Comparison of ENCODE assay signal across 19 cellular contexts in the genomic region with DNA sequence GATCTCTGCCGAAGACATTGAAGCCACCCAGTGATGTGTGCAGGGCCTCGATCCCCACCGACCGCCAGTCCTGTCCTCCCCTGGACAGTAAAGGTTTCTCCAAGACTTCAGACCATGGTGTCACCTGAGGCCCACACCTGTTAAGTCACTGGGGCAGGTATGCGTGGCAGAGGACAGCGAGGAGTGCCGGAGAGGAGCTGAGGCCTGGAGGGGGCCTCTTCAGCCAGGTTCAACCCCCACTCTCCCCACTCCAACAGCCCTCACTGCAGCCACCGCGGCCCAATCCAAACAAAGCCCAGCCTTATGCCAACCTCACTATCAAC. TPM values are rescaled to one million over a fixed set of nuclear protein-coding genes. Genes with fewer than 3 reads are reported as not detected.
DNase-seq lines count a peak whose midpoint lies in the region; ATAC-seq and TF ChIP-seq lines count a peak whose summit lies in the region.
"Had no signal": no experiment of that assay in that cellular context is flagged by ENCODE, and none has a peak within 500 bp of the region (broad histone marks: within the 10 kb centered on the region; RNA-seq: fewer than 3 reads in every experiment).

No MANE protein-coding gene starts in this region.

- POLR2A ChIA-PET in activated CD4-positive, alpha-beta memory T cell treated with anti-CD3 and anti-CD28 coated beads for 36 hours (lab: Charles Lee) = interaction anchor here (0.6 kb wide), 1 partner anchor 63 kb away, joined by 4 read pairs; no protein-coding TSS in a partner anchor

- peak overlapping the region; percentile 85 for H3K4me3 Mint-ChIP-seq in activated CD4-positive, alpha-beta memory T cell treated with anti-CD3 and anti-CD28 coated beads for 36 hours
- peak overlapping the region in 4 of 5 donors; percentile 5 to 86 (median 63) for H3K4me3 Mint-ChIP-seq in immature natural killer cell
- H3K4me3 Mint-ChIP-seq in stimulated activated naive B cell treated with anti-CD40 and anti-IgM and Interleukin-4, amounts not matched to agents 10 μg/mL and 1 μg/mL and 100 μg/mL, for 72 hours = peak overlapping the region; percentile 29 to 98

- H3K4me3 ChIP-seq in right cardiac atrium (ENCODE audit: low read length) = no peak overlapping the region
- no peak overlapping the region for H3K4me3 ChIP-seq in breast epithelium
- H3K4me3 ChIP-seq: colonic mucosa, prostate gland, transverse colon had no signal

- H3K27ac Mint-ChIP-seq in activated CD4-positive, alpha-beta memory T cell treated with anti-CD3 and anti-CD28 coated beads for 36 hours = no peak overlapping the region
- H3K27ac Mint-ChIP-seq in immature natural killer cell = peak overlapping the region in 2 of 6 donors; percentile 46 to 62
- no peak overlapping the region for H3K27ac Mint-ChIP-seq in stimulated activated naive B cell treated with anti-CD40 and anti-IgM and Interleukin-4, amounts not matched to agents 10 μg/mL and 1 μg/mL and 100 μg/mL, for 72 hours

- H3K27me3 Mint-ChIP-seq in activated CD4-positive, alpha-beta memory T cell treated with anti-CD3 and anti-CD28 coated beads for 36 hours = no peaks in the 10 kb centered on the region
- peaks cover 2 to 15% (median 3%) of the 10 kb centered on the region in 3 donors for H3K27me3 Mint-ChIP-seq in immature natural killer cell (ENCODE audit: low read depth in 3 of 3)
- peaks cover 5 to 9% of the 10 kb centered on the region in 2 donors for H3K27me3 Mint-ChIP-seq in stimulated activated naive B cell treated with anti-CD40 and anti-IgM and Interleukin-4, amounts not matched to agents 10 μg/mL and 1 μg/mL and 100 μg/mL, for 72 hours

- H3K4me1 Mint-ChIP-seq in activated CD4-positive, alpha-beta memory T cell treated with anti-CD3 and anti-CD28 coated beads for 36 hours (ENCODE audit: low read depth) = peaks cover 58% of the 10 kb centered on the region
- H3K4me1 Mint-ChIP-seq in immature natural killer cell = peaks cover 19 to 25% of the 10 kb centered on the region in 2 donors
- H3K4me1 Mint-ChIP-seq in stimulated activated naive B cell treated with anti-CD40 and anti-IgM and Interleukin-4, amounts not matched to agents 10 μg/mL and 1 μg/mL and 100 μg/mL, for 72 hours = peaks cover 45 to 76% of the 10 kb centered on the region in 2 donors

- H3K36me3 Mint-ChIP-seq in activated CD4-positive, alpha-beta memory T cell treated with anti-CD3 and anti-CD28 coated beads for 36 hours = peaks cover 3% of the 10 kb centered on the region
- H3K36me3 Mint-ChIP-seq in immature natural killer cell = peaks cover 0 to 3% (median 0%) of the 10 kb centered on the region in 3 donors
- H3K36me3 Mint-ChIP-seq in stimulated activated naive B cell treated with anti-CD40 and anti-IgM and Interleukin-4, amounts not matched to agents 10 μg/mL and 1 μg/mL and 100 μg/mL, for 72 hours = peaks cover 21 to 33% of the 10 kb centered on the region in 2 donors

- WGBS in right cardiac atrium = 86% methylated on average over 9 of the region's 9 CpGs

- intact Hi-C loops in right cardiac atrium (cut with DNase I) (loop anchor here in 1 of 4 donors (10.0 kb wide), 2 partner anchors 66 to 226 kb away; no protein-coding TSS in a partner anchor), cardiac septum (cut with DNase I) (loop anchor here (5.0 kb wide), 1 partner anchor 144 kb away; a partner anchor contains a TSS), breast epithelium (cut with DNase I; ENCODE audit: low total_unique reads) (no loop called here)
- intact Hi-C loops in activated CD4-positive, alpha-beta memory T cell treated with anti-CD3 and anti-CD28 coated beads for 36 hours (cut with micrococcal nuclease) = no loop called here

- no peaks in the 10 kb centered on the region for H3K36me3 ChIP-seq in breast epithelium
- H3K36me3 ChIP-seq: colonic mucosa, prostate gland, spleen, transverse colon had no signal

- H3K4me1 ChIP-seq in right cardiac atrium (ENCODE audit: control insufficient read depth, insufficient read depth, low read length) (no peaks in the 10 kb centered on the region), breast epithelium (peaks cover 4% of the 10 kb centered on the region in 2 donors)
- H3K4me1 ChIP-seq: colonic mucosa, prostate gland had no signal

- CTCF ChIA-PET in activated CD4-positive, alpha-beta memory T cell treated with anti-CD3 and anti-CD28 coated beads for 36 hours (lab: Charles Lee) = interaction anchor here (1.8 to 4.9 kb wide), 2 partner anchors 214 to 340 kb away, joined by 5 to 32 read pairs; a partner anchor contains a TSS

- H3K9me3 Mint-ChIP-seq in activated CD4-positive, alpha-beta memory T cell treated with anti-CD3 and anti-CD28 coated beads for 36 hours = no peaks in the 10 kb centered on the region
- H3K9me3 Mint-ChIP-seq in immature natural killer cell = no peaks in the 10 kb centered on the region
- no peaks in the 10 kb centered on the region for H3K9me3 Mint-ChIP-seq in stimulated activated naive B cell treated with anti-CD40 and anti-IgM and Interleukin-4, amounts not matched to agents 10 μg/mL and 1 μg/mL and 100 μg/mL, for 72 hours

- TF ChIP-seq POLR2A in breast epithelium (IDR thresholded peaks at IDR 0.05) = no peak

- no peak for TF ChIP-seq CTCF in breast epithelium (IDR thresholded peaks at IDR 0.05)

- H3K27me3 ChIP-seq in right cardiac atrium (ENCODE audit: control insufficient read depth, insufficient read depth) (no peaks in the 10 kb centered on the region), breast epithelium (no peaks in the 10 kb centered on the region)

- DNase-seq in right cardiac atrium (no peak), cardiac septum (ENCODE audit: low spot score) (no peak), immature natural killer cell (no peak), breast epithelium (ENCODE audit: low spot score in 2 of 2) (no peak), LoVo (ENCODE audit: low spot score) (no peak), NCI-H1694 (lab: John Stamatoyannopoulos, UW) (no peak)
- DNase-seq in activated CD4-positive, alpha-beta memory T cell treated with anti-CD3 and anti-CD28 coated beads for 36 hours = no peak
- DNase-seq in stimulated activated naive B cell treated with anti-CD40 and anti-IgM and Interleukin-4, amounts not matched to agents 10 μg/mL and 1 μg/mL and 100 μg/mL, for 72 hours = no peak
- DNase-seq: activated CD4-positive, CD25-positive, alpha-beta regulatory T cell treated with anti-CD3 and anti-CD28 coated beads, Interleukin-2, amount 50 U/mL, for 72 hours; AML-193; aorta; colonic mucosa; DMS 273 treated with DMSO at 0.1 percent for 48 hours; foreskin melanocyte; NCI-H1930; spleen; transverse colon had no signal

- H3K27ac ChIP-seq in right cardiac atrium (ENCODE audit: low read length) (peak overlapping the region; percentile 66), breast epithelium (no peak overlapping the region)
- H3K27ac ChIP-seq: colonic mucosa, prostate gland, spleen, transverse colon had no signal

- H3K9me3 ChIP-seq in right cardiac atrium (ENCODE audit: control insufficient read depth, low read length) (no peaks in the 10 kb centered on the region), breast epithelium (no peaks in the 10 kb centered on the region)
- H3K9me3 ChIP-seq: colonic mucosa, prostate gland, spleen, transverse colon had no signal

- no peak for ATAC-seq in right cardiac atrium
- ATAC-seq in stimulated activated naive B cell treated with anti-CD40 and anti-IgM and Interleukin-4, amounts not matched to agents 10 μg/mL and 1 μg/mL and 100 μg/mL, for 72 hours (replicated peaks) = no peak
- ATAC-seq: left lobe of liver had no signal

RNA-seq across cellular contexts. Expression of a gene that starts 2.4 kb away (rescaled TPM):
- total RNA-seq in right cardiac atrium (10 to 100 TPM; 11.9 to 43.6 (median 24.9) TPM), cardiac septum (36.9 TPM), breast epithelium (100 to 1,000 TPM in 2 of 3 donors, 10 to 100 TPM in 1; 94.4 to 180 (median 131) TPM)
- polyA plus RNA-seq in right cardiac atrium (21.0 TPM), immature natural killer cell (1 to 10 TPM; 2.5 to 6.3 (median 5.6) TPM)
- 100 to 1,000 TPM in 1 of 2 experiments, 10 to 100 TPM in 1; 85.2 to 103 TPM for total RNA-seq in activated CD4-positive, alpha-beta memory T cell treated with anti-CD3 and anti-CD28 coated beads for 36 hours
